1 cellular context compared by ENCODE assay signal in genomic region chr16:4693296-4693955, GRCh38.
TF ChIP-seq lines count a peak whose summit lies in the region.

Gene NUDT16L1 (plus strand): TSS chr16:4693562. CDS start chr16:4693727, 165 bp downstream.

TF ChIP-seq in HepG2, 621 proteins besides CTCF, POLR2A, EP300 and RAD21 (continued from another document and continues in another):
- TF ChIP-seq NKX3-1 (CRISPR knock-in tag; IDR thresholded peaks at IDR 0.05) = no peak
- TF ChIP-seq HNF4A (CRISPR knock-in tag; IDR thresholded peaks at IDR 0.05) = no peak
- no peak for TF ChIP-seq IKZF1 (IDR thresholded peaks at IDR 0.05)
- no peak for TF ChIP-seq HOXA7 (CRISPR knock-in tag; IDR thresholded peaks at IDR 0.05)
- TF ChIP-seq FOXC1 (CRISPR knock-in tag; IDR thresholded peaks at IDR 0.05; ENCODE audit: borderline replicate concordance) = no peak
- no peak for TF ChIP-seq ZGPAT (CRISPR knock-in tag; IDR thresholded peaks at IDR 0.05)
- TF ChIP-seq RELA (CRISPR knock-in tag; IDR thresholded peaks at IDR 0.05) = no peak
- peak; percentile 59 for TF ChIP-seq MYC (CRISPR knock-in tag; IDR thresholded peaks at IDR 0.05; ENCODE audit: borderline replicate concordance)
- peak; percentile 26; the same call in 1 of the 2 replicates for TF ChIP-seq ZIK1 (CRISPR knock-in tag; IDR thresholded peaks at IDR 0.05; ENCODE audit: borderline replicate concordance, low read depth)
- no peak for TF ChIP-seq HMG20A (CRISPR knock-in tag; IDR thresholded peaks at IDR 0.05; ENCODE audit: borderline replicate concordance)
- no peak for TF ChIP-seq ZNF432 (CRISPR knock-in tag; IDR thresholded peaks at IDR 0.05; ENCODE audit: borderline replicate concordance)
- TF ChIP-seq ZNF766 (CRISPR knock-in tag; IDR thresholded peaks at IDR 0.05; ENCODE audit: borderline replicate concordance) = 0 out of 2 replicates have a peak, but pooled peaks have one; percentile 21
- TF ChIP-seq, protein P1, sequence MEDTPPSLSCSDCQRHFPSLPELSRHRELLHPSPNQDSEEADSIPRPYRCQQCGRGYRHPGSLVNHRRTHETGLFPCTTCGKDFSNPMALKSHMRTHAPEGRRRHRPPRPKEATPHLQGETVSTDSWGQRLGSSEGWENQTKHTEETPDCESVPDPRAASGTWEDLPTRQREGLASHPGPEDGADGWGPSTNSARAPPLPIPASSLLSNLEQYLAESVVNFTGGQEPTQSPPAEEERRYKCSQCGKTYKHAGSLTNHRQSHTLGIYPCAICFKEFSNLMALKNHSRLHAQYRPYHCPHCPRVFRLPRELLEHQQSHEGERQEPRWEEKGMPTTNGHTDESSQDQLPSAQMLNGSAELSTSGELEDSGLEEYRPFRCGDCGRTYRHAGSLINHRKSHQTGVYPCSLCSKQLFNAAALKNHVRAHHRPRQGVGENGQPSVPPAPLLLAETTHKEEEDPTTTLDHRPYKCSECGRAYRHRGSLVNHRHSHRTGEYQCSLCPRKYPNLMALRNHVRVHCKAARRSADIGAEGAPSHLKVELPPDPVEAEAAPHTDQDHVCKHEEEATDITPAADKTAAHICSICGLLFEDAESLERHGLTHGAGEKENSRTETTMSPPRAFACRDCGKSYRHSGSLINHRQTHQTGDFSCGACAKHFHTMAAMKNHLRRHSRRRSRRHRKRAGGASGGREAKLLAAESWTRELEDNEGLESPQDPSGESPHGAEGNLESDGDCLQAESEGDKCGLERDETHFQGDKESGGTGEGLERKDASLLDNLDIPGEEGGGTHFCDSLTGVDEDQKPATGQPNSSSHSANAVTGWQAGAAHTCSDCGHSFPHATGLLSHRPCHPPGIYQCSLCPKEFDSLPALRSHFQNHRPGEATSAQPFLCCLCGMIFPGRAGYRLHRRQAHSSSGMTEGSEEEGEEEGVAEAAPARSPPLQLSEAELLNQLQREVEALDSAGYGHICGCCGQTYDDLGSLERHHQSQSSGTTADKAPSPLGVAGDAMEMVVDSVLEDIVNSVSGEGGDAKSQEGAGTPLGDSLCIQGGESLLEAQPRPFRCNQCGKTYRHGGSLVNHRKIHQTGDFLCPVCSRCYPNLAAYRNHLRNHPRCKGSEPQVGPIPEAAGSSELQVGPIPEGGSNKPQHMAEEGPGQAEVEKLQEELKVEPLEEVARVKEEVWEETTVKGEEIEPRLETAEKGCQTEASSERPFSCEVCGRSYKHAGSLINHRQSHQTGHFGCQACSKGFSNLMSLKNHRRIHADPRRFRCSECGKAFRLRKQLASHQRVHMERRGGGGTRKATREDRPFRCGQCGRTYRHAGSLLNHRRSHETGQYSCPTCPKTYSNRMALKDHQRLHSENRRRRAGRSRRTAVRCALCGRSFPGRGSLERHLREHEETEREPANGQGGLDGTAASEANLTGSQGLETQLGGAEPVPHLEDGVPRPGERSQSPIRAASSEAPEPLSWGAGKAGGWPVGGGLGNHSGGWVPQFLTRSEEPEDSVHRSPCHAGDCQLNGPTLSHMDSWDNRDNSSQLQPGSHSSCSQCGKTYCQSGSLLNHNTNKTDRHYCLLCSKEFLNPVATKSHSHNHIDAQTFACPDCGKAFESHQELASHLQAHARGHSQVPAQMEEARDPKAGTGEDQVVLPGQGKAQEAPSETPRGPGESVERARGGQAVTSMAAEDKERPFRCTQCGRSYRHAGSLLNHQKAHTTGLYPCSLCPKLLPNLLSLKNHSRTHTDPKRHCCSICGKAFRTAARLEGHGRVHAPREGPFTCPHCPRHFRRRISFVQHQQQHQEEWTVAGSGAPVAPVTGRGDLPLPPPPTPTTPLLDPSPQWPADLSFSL (CRISPR knock-in tag; IDR thresholded peaks at IDR 0.05) = no peak
- 0 out of 2 replicates have a peak, but pooled peaks have one; percentile 42 for TF ChIP-seq MXD4 (CRISPR knock-in tag; IDR thresholded peaks at IDR 0.05)
- no peak for TF ChIP-seq REPIN1 (CRISPR knock-in tag; IDR thresholded peaks at IDR 0.05; ENCODE audit: borderline replicate concordance, low read depth)
- TF ChIP-seq ZNF234 (CRISPR knock-in tag; conservative IDR thresholded peaks at IDR 0.05) = 0 out of 2 replicates have a peak, but pooled peaks have one; percentile 10
- no peak for TF ChIP-seq SMC3 (IDR thresholded peaks at IDR 0.05; ENCODE audit: low read length)
- 0 out of 2 replicates have a peak, but pooled peaks have one; percentile 46 for TF ChIP-seq ZNF674 (CRISPR knock-in tag; IDR thresholded peaks at IDR 0.05; ENCODE audit: low read depth)
- TF ChIP-seq, protein P2, sequence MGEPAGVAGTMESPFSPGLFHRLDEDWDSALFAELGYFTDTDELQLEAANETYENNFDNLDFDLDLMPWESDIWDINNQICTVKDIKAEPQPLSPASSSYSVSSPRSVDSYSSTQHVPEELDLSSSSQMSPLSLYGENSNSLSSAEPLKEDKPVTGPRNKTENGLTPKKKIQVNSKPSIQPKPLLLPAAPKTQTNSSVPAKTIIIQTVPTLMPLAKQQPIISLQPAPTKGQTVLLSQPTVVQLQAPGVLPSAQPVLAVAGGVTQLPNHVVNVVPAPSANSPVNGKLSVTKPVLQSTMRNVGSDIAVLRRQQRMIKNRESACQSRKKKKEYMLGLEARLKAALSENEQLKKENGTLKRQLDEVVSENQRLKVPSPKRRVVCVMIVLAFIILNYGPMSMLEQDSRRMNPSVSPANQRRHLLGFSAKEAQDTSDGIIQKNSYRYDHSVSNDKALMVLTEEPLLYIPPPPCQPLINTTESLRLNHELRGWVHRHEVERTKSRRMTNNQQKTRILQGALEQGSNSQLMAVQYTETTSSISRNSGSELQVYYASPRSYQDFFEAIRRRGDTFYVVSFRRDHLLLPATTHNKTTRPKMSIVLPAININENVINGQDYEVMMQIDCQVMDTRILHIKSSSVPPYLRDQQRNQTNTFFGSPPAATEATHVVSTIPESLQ (CRISPR knock-in tag; conservative IDR thresholded peaks at IDR 0.05) = no peak
- TF ChIP-seq CBFB (CRISPR knock-in tag; IDR thresholded peaks at IDR 0.05) = no peak; the same call in 1 of the 2 replicates
- peak; percentile 88 for TF ChIP-seq SP2 (CRISPR knock-in tag; IDR thresholded peaks at IDR 0.05)
- no peak; the same call in 1 of the 2 replicates for TF ChIP-seq GLI4 (CRISPR knock-in tag; IDR thresholded peaks at IDR 0.05; ENCODE audit: borderline replicate concordance)
- TF ChIP-seq ZNF530 (CRISPR knock-in tag; IDR thresholded peaks at IDR 0.05; ENCODE audit: low read depth) = no peak
- TF ChIP-seq ZNF232 (CRISPR knock-in tag; IDR thresholded peaks at IDR 0.05; ENCODE audit: borderline replicate concordance) = no peak
- TF ChIP-seq PRDM4 (CRISPR knock-in tag; IDR thresholded peaks at IDR 0.05; ENCODE audit: borderline replicate concordance) = no peak
- no peak; the same call in 1 of the 2 replicates for TF ChIP-seq ZNF598 (CRISPR knock-in tag; IDR thresholded peaks at IDR 0.05; ENCODE audit: borderline replicate concordance)
- TF ChIP-seq SAP130 (CRISPR knock-in tag; IDR thresholded peaks at IDR 0.05; ENCODE audit: low read depth) = peak; percentile 86
- no peak for TF ChIP-seq ZNF225 (CRISPR knock-in tag; IDR thresholded peaks at IDR 0.05)
- peak; percentile 99; the same call in 1 of the 2 replicates for TF ChIP-seq AKAP8 (CRISPR knock-in tag; IDR thresholded peaks at IDR 0.05)
- no peak for TF ChIP-seq AHDC1 (CRISPR knock-in tag; IDR thresholded peaks at IDR 0.05; ENCODE audit: borderline replicate concordance)
- no peak for TF ChIP-seq SSRP1 (CRISPR knock-in tag; IDR thresholded peaks at IDR 0.05)
- no peak for TF ChIP-seq ZNF260 (CRISPR knock-in tag; IDR thresholded peaks at IDR 0.05; ENCODE audit: borderline replicate concordance, low read depth)
- TF ChIP-seq HMG20B (CRISPR knock-in tag; conservative IDR thresholded peaks at IDR 0.05) = no peak
- no peak for TF ChIP-seq XBP1 (CRISPR knock-in tag; IDR thresholded peaks at IDR 0.05)
- TF ChIP-seq, protein P3, sequence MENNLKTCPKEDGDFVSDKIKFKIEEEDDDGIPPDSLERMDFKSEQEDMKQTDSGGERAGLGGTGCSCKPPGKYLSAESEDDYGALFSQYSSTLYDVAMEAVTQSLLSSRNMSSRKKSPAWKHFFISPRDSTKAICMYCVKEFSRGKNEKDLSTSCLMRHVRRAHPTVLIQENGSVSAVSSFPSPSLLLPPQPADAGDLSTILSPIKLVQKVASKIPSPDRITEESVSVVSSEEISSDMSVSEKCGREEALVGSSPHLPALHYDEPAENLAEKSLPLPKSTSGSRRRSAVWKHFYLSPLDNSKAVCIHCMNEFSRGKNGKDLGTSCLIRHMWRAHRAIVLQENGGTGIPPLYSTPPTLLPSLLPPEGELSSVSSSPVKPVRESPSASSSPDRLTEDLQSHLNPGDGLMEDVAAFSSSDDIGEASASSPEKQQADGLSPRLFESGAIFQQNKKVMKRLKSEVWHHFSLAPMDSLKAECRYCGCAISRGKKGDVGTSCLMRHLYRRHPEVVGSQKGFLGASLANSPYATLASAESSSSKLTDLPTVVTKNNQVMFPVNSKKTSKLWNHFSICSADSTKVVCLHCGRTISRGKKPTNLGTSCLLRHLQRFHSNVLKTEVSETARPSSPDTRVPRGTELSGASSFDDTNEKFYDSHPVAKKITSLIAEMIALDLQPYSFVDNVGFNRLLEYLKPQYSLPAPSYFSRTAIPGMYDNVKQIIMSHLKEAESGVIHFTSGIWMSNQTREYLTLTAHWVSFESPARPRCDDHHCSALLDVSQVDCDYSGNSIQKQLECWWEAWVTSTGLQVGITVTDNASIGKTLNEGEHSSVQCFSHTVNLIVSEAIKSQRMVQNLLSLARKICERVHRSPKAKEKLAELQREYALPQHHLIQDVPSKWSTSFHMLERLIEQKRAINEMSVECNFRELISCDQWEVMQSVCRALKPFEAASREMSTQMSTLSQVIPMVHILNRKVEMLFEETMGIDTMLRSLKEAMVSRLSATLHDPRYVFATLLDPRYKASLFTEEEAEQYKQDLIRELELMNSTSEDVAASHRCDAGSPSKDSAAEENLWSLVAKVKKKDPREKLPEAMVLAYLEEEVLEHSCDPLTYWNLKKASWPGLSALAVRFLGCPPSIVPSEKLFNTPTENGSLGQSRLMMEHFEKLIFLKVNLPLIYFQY (CRISPR knock-in tag; IDR thresholded peaks at IDR 0.05; ENCODE audit: borderline replicate concordance) = no peak
- TF ChIP-seq FOXA1 (IDR thresholded peaks at IDR 0.05) = no peak
- TF ChIP-seq FOXA1 (CRISPR knock-in tag; IDR thresholded peaks at IDR 0.05) = no peak
- TF ChIP-seq ZNF891 (CRISPR knock-in tag; IDR thresholded peaks at IDR 0.05) = no peak; the same call in 1 of the 2 replicates
